Comparison of ENCODE assay signal across 1 cellular context in genomic region chr5:34915139-34915855, GRCh38.
A peak's percentile ranks its signal among the peaks of the same experiment; 100 is the strongest.
TF ChIP-seq lines count a peak whose summit lies in the region.

A gene with protein sequence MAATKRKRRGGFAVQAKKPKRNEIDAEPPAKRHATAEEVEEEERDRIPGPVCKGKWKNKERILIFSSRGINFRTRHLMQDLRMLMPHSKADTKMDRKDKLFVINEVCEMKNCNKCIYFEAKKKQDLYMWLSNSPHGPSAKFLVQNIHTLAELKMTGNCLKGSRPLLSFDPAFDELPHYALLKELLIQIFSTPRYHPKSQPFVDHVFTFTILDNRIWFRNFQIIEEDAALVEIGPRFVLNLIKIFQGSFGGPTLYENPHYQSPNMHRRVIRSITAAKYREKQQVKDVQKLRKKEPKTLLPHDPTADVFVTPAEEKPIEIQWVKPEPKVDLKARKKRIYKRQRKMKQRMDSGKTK (plus strand): TSS chr5:34915711. CDS start chr5:34915739, 28 bp downstream.
A gene with protein sequence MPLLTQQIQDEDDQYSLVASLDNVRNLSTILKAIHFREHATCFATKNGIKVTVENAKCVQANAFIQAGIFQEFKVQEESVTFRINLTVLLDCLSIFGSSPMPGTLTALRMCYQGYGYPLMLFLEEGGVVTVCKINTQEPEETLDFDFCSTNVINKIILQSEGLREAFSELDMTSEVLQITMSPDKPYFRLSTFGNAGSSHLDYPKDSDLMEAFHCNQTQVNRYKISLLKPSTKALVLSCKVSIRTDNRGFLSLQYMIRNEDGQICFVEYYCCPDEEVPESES (minus strand): TSS chr5:34915504. CDS start chr5:34914892, 612 bp downstream.

TF ChIP-seq in K562, 482 proteins besides CTCF, POLR2A, EP300 and RAD21 (continued from another document and continues in another):
- TF ChIP-seq JUND (IDR thresholded peaks at IDR 0.05; ENCODE audit: borderline replicate concordance, low read depth, low read length) = peak; percentile 73; the same call in 1 of the 2 replicates
- no peak; the same call in 2 of the 3 replicates for TF ChIP-seq JUND (tag; IDR thresholded peaks at IDR 0.05; ENCODE audit: borderline replicate concordance, low read depth, low read length)
- TF ChIP-seq PTRF (tag; IDR thresholded peaks at IDR 0.05) = no peak
- no peak for TF ChIP-seq KLF13 (tag; IDR thresholded peaks at IDR 0.05; ENCODE audit: borderline replicate concordance, low read depth)
- TF ChIP-seq ETV5 (CRISPR knock-in tag; IDR thresholded peaks at IDR 0.05; ENCODE audit: low read depth) = peak; percentile 98
- no peak for TF ChIP-seq HDAC8 (tag; IDR thresholded peaks at IDR 0.05)
- TF ChIP-seq NR4A1 (CRISPR knock-in tag; IDR thresholded peaks at IDR 0.05) = no peak
- 0 out of 2 replicates have a peak, but pooled peaks have one; percentile 38 for TF ChIP-seq NR4A1 (tag; IDR thresholded peaks at IDR 0.05)
- peak; percentile 82 for TF ChIP-seq FIP1L1 (IDR thresholded peaks at IDR 0.05; ENCODE audit: low read depth, low read length, poor library complexity, severe bottlenecking)
- peak in 1 of 2 experiments; percentile 64 for TF ChIP-seq AFF1 (IDR thresholded peaks at IDR 0.05; ENCODE audit: low read depth in 1 of 2, partially characterized antibody in 2 of 2)
- peak in 1 of 2 experiments; percentile 49; a peak in 1 of 4 replicates for TF ChIP-seq NONO (IDR thresholded peaks at IDR 0.05; ENCODE audit: low read depth in 2 of 2, low read length in 1 of 2)
- no peak for TF ChIP-seq CCAR2 (IDR thresholded peaks at IDR 0.05; ENCODE audit: low read depth, low read length)
- peak; percentile 87 for TF ChIP-seq HCFC1 (IDR thresholded peaks at IDR 0.05; ENCODE audit: low read depth, low read length)
- no peak for TF ChIP-seq ZNF354B (CRISPR knock-in tag; IDR thresholded peaks at IDR 0.05)
- TF ChIP-seq PYGO2 (tag; IDR thresholded peaks at IDR 0.05) = no peak
- peak; percentile 99 for TF ChIP-seq ETV1 (tag; conservative IDR thresholded peaks at IDR 0.05; ENCODE audit: low read depth)
- peak; percentile 58 for TF ChIP-seq NCOA4 (IDR thresholded peaks at IDR 0.05; ENCODE audit: partially characterized antibody)
- no peak for TF ChIP-seq MCM3 (IDR thresholded peaks at IDR 0.05)
- TF ChIP-seq TAF9B (IDR thresholded peaks at IDR 0.05; ENCODE audit: partially characterized antibody) = peak; percentile 99
- no peak for TF ChIP-seq ILK (tag; IDR thresholded peaks at IDR 0.05; ENCODE audit: borderline replicate concordance, low read depth)
- TF ChIP-seq IFI16 (CRISPR knock-in tag; IDR thresholded peaks at IDR 0.05) = no peak
- 0 out of 2 replicates have a peak, but pooled peaks have one; percentile 7 for TF ChIP-seq NR2C2 (CRISPR knock-in tag; IDR thresholded peaks at IDR 0.05)
- TF ChIP-seq NR2C2 (tag; IDR thresholded peaks at IDR 0.05) = peak; percentile 74; the same call in 1 of the 2 replicates
- TF ChIP-seq, protein P1, sequence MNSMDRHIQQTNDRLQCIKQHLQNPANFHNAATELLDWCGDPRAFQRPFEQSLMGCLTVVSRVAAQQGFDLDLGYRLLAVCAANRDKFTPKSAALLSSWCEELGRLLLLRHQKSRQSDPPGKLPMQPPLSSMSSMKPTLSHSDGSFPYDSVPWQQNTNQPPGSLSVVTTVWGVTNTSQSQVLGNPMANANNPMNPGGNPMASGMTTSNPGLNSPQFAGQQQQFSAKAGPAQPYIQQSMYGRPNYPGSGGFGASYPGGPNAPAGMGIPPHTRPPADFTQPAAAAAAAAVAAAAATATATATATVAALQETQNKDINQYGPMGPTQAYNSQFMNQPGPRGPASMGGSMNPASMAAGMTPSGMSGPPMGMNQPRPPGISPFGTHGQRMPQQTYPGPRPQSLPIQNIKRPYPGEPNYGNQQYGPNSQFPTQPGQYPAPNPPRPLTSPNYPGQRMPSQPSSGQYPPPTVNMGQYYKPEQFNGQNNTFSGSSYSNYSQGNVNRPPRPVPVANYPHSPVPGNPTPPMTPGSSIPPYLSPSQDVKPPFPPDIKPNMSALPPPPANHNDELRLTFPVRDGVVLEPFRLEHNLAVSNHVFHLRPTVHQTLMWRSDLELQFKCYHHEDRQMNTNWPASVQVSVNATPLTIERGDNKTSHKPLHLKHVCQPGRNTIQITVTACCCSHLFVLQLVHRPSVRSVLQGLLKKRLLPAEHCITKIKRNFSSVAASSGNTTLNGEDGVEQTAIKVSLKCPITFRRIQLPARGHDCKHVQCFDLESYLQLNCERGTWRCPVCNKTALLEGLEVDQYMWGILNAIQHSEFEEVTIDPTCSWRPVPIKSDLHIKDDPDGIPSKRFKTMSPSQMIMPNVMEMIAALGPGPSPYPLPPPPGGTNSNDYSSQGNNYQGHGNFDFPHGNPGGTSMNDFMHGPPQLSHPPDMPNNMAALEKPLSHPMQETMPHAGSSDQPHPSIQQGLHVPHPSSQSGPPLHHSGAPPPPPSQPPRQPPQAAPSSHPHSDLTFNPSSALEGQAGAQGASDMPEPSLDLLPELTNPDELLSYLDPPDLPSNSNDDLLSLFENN (IDR thresholded peaks at IDR 0.05; ENCODE audit: low read depth in 2 of 2, low read length in 2 of 2) = peak in 1 of 2 experiments; percentile 45; a peak in 1 of 4 replicates
- 0 out of 2 replicates have a peak, but pooled peaks have one; percentile 21 for TF ChIP-seq HEY1 (CRISPR knock-in tag; IDR thresholded peaks at IDR 0.05; ENCODE audit: borderline replicate concordance)
- TF ChIP-seq ZBTB17 (CRISPR knock-in tag; IDR thresholded peaks at IDR 0.05) = peak; percentile 97
- no peak for TF ChIP-seq CBX2 (IDR thresholded peaks at IDR 0.05; ENCODE audit: insufficient read depth, low read length, poor library complexity, severe bottlenecking)
- no peak for TF ChIP-seq ZBTB7A (IDR thresholded peaks at IDR 0.05; ENCODE audit: borderline replicate concordance, control insufficient read depth, low read depth, low read length)
- TF ChIP-seq MED1 (CRISPR knock-in tag; IDR thresholded peaks at IDR 0.05; ENCODE audit: borderline replicate concordance) = no peak
- peak; percentile 26 for TF ChIP-seq GTF2B (IDR thresholded peaks at IDR 0.05; ENCODE audit: extremely low read depth, insufficient read length)
- peak; percentile 99 for TF ChIP-seq EP400 (IDR thresholded peaks at IDR 0.05)
- TF ChIP-seq, protein P2, sequence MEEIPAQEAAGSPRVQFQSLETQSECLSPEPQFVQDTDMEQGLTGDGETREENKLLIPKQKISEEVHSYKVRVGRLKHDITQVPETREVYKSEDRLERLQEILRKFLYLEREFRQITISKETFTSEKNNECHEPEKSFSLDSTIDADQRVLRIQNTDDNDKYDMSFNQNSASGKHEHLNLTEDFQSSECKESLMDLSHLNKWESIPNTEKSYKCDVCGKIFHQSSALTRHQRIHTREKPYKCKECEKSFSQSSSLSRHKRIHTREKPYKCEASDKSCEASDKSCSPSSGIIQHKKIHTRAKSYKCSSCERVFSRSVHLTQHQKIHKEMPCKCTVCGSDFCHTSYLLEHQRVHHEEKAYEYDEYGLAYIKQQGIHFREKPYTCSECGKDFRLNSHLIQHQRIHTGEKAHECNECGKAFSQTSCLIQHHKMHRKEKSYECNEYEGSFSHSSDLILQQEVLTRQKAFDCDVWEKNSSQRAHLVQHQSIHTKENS (CRISPR knock-in tag; IDR thresholded peaks at IDR 0.05) = no peak
- TF ChIP-seq MAFG (tag; conservative IDR thresholded peaks at IDR 0.05) = no peak
- TF ChIP-seq, protein P3, sequence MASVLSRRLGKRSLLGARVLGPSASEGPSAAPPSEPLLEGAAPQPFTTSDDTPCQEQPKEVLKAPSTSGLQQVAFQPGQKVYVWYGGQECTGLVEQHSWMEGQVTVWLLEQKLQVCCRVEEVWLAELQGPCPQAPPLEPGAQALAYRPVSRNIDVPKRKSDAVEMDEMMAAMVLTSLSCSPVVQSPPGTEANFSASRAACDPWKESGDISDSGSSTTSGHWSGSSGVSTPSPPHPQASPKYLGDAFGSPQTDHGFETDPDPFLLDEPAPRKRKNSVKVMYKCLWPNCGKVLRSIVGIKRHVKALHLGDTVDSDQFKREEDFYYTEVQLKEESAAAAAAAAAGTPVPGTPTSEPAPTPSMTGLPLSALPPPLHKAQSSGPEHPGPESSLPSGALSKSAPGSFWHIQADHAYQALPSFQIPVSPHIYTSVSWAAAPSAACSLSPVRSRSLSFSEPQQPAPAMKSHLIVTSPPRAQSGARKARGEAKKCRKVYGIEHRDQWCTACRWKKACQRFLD (CRISPR knock-in tag; IDR thresholded peaks at IDR 0.05) = no peak
- no peak for TF ChIP-seq ZNF444 (CRISPR knock-in tag; IDR thresholded peaks at IDR 0.05)
- peak; percentile 42 for TF ChIP-seq CC2D1A (IDR thresholded peaks at IDR 0.05)
- TF ChIP-seq, protein P4, sequence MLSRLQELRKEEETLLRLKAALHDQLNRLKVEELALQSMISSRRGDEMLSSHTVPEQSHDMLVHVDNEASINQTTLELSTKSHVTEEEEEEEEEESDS (CRISPR knock-in tag; IDR thresholded peaks at IDR 0.05) = no peak
- TF ChIP-seq CREBBP (IDR thresholded peaks at IDR 0.05; ENCODE audit: low read depth, low read length) = no peak
- TF ChIP-seq POLR2AphosphoS5 (IDR thresholded peaks at IDR 0.05; ENCODE audit: control insufficient read depth, insufficient read depth, low read depth, low read length) = peak; percentile 86
- TF ChIP-seq HNRNPUL1 (IDR thresholded peaks at IDR 0.05; ENCODE audit: low read length) = no peak
- no peak for TF ChIP-seq PTTG1 (tag; IDR thresholded peaks at IDR 0.05; ENCODE audit: low read depth)
- TF ChIP-seq KAT2B (IDR thresholded peaks at IDR 0.05; ENCODE audit: low read depth, low read length) = no peak
- TF ChIP-seq GTF2E2 (tag; IDR thresholded peaks at IDR 0.05) = peak; percentile 84
- peak; percentile 42; the same call in 1 of the 2 replicates for TF ChIP-seq ZNF24 (IDR thresholded peaks at IDR 0.05)
- TF ChIP-seq FOXP1 (CRISPR knock-in tag; IDR thresholded peaks at IDR 0.05) = no peak
- peak; percentile 97 for TF ChIP-seq GABPB1 (CRISPR knock-in tag; IDR thresholded peaks at IDR 0.05)
- TF ChIP-seq, protein P5, sequence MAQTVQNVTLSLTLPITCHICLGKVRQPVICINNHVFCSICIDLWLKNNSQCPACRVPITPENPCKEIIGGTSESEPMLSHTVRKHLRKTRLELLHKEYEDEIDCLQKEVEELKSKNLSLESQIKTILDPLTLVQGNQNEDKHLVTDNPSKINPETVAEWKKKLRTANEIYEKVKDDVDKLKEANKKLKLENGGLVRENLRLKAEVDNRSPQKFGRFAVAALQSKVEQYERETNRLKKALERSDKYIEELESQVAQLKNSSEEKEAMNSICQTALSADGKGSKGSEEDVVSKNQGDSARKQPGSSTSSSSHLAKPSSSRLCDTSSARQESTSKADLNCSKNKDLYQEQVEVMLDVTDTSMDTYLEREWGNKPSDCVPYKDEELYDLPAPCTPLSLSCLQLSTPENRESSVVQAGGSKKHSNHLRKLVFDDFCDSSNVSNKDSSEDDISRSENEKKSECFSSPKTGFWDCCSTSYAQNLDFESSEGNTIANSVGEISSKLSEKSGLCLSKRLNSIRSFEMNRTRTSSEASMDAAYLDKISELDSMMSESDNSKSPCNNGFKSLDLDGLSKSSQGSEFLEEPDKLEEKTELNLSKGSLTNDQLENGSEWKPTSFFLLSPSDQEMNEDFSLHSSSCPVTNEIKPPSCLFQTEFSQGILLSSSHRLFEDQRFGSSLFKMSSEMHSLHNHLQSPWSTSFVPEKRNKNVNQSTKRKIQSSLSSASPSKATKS (CRISPR knock-in tag; IDR thresholded peaks at IDR 0.05) = no peak
- TF ChIP-seq ELF4 (CRISPR knock-in tag; IDR thresholded peaks at IDR 0.05) = peak; percentile 70
- no peak for TF ChIP-seq CSDE1 (IDR thresholded peaks at IDR 0.05)
- no peak for TF ChIP-seq NCOA2 (IDR thresholded peaks at IDR 0.05; ENCODE audit: partially characterized antibody in 2 of 2)
